ENCODE assay signal across 18 cellular contexts in genomic region chr7:135950972-135951371, GRCh38.
"Had no signal": no experiment of that assay in that cellular context is flagged by ENCODE, and none has a peak within 500 bp of the region (broad histone marks: within the 10 kb centered on the region; RNA-seq: fewer than 3 reads in every experiment).

No MANE protein-coding gene starts in this region.

- H3K4me3 ChIP-seq: left lung, transverse colon, uterus had no signal

- H3K9me3 ChIP-seq: left lung, transverse colon, uterus had no signal

- H3K27me3 ChIP-seq: left lung, transverse colon, uterus had no signal

- ATAC-seq: left lung; stimulated activated memory B cell treated with anti-CD40 and anti-IgM and Interleukin-4, amounts not matched to agents 10 μg/mL and 1 μg/mL and 100 μg/mL, for 72 hours had no signal

- FAIRE-seq: bronchial epithelial cell had no signal

- H3K36me3 ChIP-seq: uterus had no signal

- H3K27ac ChIP-seq: epithelial cell of prostate, left lung, transverse colon, uterus had no signal

- H3K4me1 ChIP-seq: left lung, transverse colon, uterus had no signal

- DNase-seq: activated CD4-positive, alpha-beta memory T cell treated with anti-CD3 and anti-CD28 coated beads for 36 hours; activated CD4-positive, alpha-beta T cell treated with anti-CD3 and anti-CD28 coated beads for 48 hours; activated CD4-positive, CD25-positive, alpha-beta regulatory T cell; activated effector memory CD4-positive, alpha-beta T cell treated with Interleukin-2 at 50 U/mL for 16 hours; activated naive CD4-positive, alpha-beta T cell treated with anti-CD3 and anti-CD28 coated beads for 36 hours; activated naive CD8-positive, alpha-beta T cell treated with anti-CD3 and anti-CD28 coated beads, Interleukin-2, amount 10 ng/mL, durations not matched to agents 7 days and 5 days; activated T-cell treated with anti-CD3 and anti-CD28 coated beads, Interleukin-2, amount 50 U/mL, for 48 hours; amygdala; cortex of kidney; left lung; mesenchymal stem cell; retina; stimulated activated CD4-positive, alpha-beta T cell treated with anti-CD3 and anti-CD28 coated beads, Interleukin-2, amount 100 ng/mL, for 24 hours; transverse colon; uterus had no signal
